Comparison of ENCODE assay signal across 8 cellular contexts in the genomic region with DNA sequence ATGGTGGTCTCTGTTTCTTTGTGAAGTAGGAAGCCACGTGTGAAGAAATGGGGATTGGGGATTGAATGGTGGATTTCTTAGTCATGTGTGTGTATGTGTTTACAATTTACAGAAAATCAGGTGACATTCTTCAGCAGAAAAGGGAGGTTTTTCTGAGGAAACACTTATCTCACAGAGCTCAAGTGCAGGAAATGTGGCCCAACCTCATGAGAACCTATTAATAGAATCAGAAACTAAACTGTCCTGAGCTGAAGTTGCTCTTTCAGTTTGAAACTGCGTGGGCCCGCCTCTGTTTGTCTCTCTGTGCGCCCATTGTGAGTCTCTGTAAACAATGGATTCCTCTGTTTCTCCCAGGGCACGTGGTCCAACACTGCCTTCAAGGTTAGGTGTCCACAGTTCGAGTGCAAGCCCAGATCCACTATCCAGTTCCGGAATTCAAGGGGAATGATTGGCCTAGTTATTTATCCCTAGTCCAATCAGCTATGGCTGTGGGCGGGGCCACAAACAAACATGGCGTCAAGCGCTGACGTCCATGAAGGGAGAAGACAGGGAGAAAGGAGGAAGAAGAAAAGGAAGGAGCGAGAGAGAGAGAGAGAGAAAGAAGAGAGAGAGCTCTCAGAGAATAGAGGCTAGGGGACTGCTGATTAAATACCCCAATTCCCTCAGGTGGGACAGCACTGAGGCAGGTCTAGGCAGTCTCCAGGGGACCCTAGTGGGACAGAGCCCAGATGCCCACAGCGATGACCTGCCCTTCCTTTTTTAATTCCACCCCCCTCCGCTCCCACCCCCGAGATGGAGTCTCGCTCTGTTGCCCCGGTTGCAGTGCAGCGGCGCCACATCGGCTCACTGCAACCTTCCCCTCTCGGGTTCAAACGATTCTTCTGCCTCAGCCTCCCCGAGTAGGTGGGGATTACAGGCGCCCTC. TPM values are rescaled to one million over a fixed set of nuclear protein-coding genes. Genes with fewer than 3 reads are reported as not detected.
DNase-seq lines count a peak whose midpoint lies in the region; ATAC-seq and TF ChIP-seq lines count a peak whose summit lies in the region.

No MANE protein-coding gene starts in this region.

- H3K27ac ChIP-seq in Karpas-422 (ENCODE audit: low read length), result no peak overlapping the region

- H3K4me3 ChIP-seq in Karpas-422 (ENCODE audit: low read length), result peak overlapping the region; percentile 24; the same call in 1 of the 2 replicates

- H3K36me3 Mint-ChIP-seq in activated CD8-positive, alpha-beta T cell treated with anti-CD3 and anti-CD28 coated beads for 36 hours (ENCODE audit: low read depth), result peaks cover 5% of the 10 kb centered on the region

- peaks cover 5% of the 10 kb centered on the region for H3K4me1 ChIP-seq in Karpas-422 (ENCODE audit: low read length)

- H3K9me3 Mint-ChIP-seq in activated CD8-positive, alpha-beta T cell treated with anti-CD3 and anti-CD28 coated beads for 36 hours, result peaks cover 1% of the 10 kb centered on the region

- TF ChIP-seq CTCF in activated CD8-positive, alpha-beta T cell treated with anti-CD3 and anti-CD28 coated beads for 36 hours (IDR thresholded peaks at IDR 0.05), result no peak

- no peaks in the 10 kb centered on the region for H3K9me3 ChIP-seq in Karpas-422 (ENCODE audit: low read length)

- no peaks in the 10 kb centered on the region for H3K79me2 ChIP-seq in Karpas-422 (ENCODE audit: low read length)

- H2AFZ ChIP-seq in Karpas-422 (ENCODE audit: low read length), result peak overlapping the region; percentile 90; the same call in 1 of the 2 replicates

- H3K4me3 Mint-ChIP-seq in activated CD8-positive, alpha-beta T cell treated with anti-CD3 and anti-CD28 coated beads for 36 hours, result peak overlapping the region; percentile 57

- no peak overlapping the region for H3K9ac ChIP-seq in Karpas-422 (ENCODE audit: low read length)

- intact Hi-C loops in activated CD8-positive, alpha-beta T cell treated with anti-CD3 and anti-CD28 coated beads for 36 hours (cut with micrococcal nuclease), result no loop called here

- peak overlapping the region; percentile 38 for H3K4me2 ChIP-seq in Karpas-422 (ENCODE audit: low read depth, low read length, poor library complexity, severe bottlenecking)

- peak overlapping the region; percentile 98 for H3K27ac Mint-ChIP-seq in activated CD8-positive, alpha-beta T cell treated with anti-CD3 and anti-CD28 coated beads for 36 hours

- CTCF ChIA-PET in activated CD8-positive, alpha-beta T cell treated with anti-CD3 and anti-CD28 coated beads for 36 hours (lab: Charles Lee), result interaction anchor here (0.9 to 1.7 kb wide), 4 partner anchors 20 to 370 kb away, joined by 3 to 6 read pairs (median 4); a partner anchor contains a TSS

- ATAC-seq in GM21526 (IDR thresholded peaks at IDR 0.05; ENCODE audit: low FRiP score, unreplicated experiment) (peak; percentile 64), esophagus mucosa (peak; percentile 61)
- ATAC-seq in activated CD8-positive, alpha-beta T cell treated with anti-CD3 and anti-CD28 coated beads for 36 hours, result peak; percentile 88

- no peaks in the 10 kb centered on the region for H3K27me3 Mint-ChIP-seq in activated CD8-positive, alpha-beta T cell treated with anti-CD3 and anti-CD28 coated beads for 36 hours

- no peaks in the 10 kb centered on the region for H3K27me3 ChIP-seq in Karpas-422 (ENCODE audit: low read length)

- peak; percentile 96 for DNase-seq in DMS53 (lab: John Stamatoyannopoulos, UW)
- peak; percentile 54 for DNase-seq in Karpas-422
- DNase-seq in activated CD8-positive, alpha-beta T cell treated with anti-CD3 and anti-CD28 coated beads for 36 hours, result peak; percentile 88
- peak; percentile 99 for DNase-seq in pons (ENCODE audit: low spot score)
- DNase-seq in DMS114 treated with DMSO at 0.1 percent for 48 hours (lab: John Stamatoyannopoulos, UW; ENCODE audit: unreplicated experiment), result no peak
- DNase-seq in AML-193 (lab: John Stamatoyannopoulos, UW), result no peak

- POLR2A ChIA-PET in activated CD8-positive, alpha-beta T cell treated with anti-CD3 and anti-CD28 coated beads for 36 hours (lab: Charles Lee), result interaction anchor here (0.5 to 0.8 kb wide), 2 partner anchors 201 to 237 kb away, joined by 3 read pairs; no protein-coding TSS in a partner anchor

- peaks cover 26% of the 10 kb centered on the region for H3K4me1 Mint-ChIP-seq in activated CD8-positive, alpha-beta T cell treated with anti-CD3 and anti-CD28 coated beads for 36 hours (ENCODE audit: low read depth)

- no peaks in the 10 kb centered on the region for H3K36me3 ChIP-seq in Karpas-422 (ENCODE audit: insufficient read depth, low read length)

- H3K9me2 ChIP-seq in Karpas-422 (replicated peaks; ENCODE audit: insufficient read depth, low read length), result no peaks in the 10 kb centered on the region

- H4K20me1 ChIP-seq in Karpas-422 (ENCODE audit: insufficient read depth, low read depth, low read length), result no peaks in the 10 kb centered on the region

RNA-seq across cellular contexts. Expression of a gene that starts 31.4 kb away (rescaled TPM):
- 12.8 and 24.6 TPM in 2 replicates for total RNA-seq in Karpas-422 (2014; rRNA removed; shearing (Covaris generic); ENCODE audit: low replicate concordance)
- 10 to 100 TPM in 1 of 2 experiments, 1 to 10 TPM in 1; 9.7 to 11.0 TPM for total RNA-seq in activated CD8-positive, alpha-beta T cell treated with anti-CD3 and anti-CD28 coated beads for 36 hours
- 3.3 TPM for total RNA-seq in esophagus mucosa

RNA-seq across cellular contexts. Expression of a gene that starts 44.4 kb away (rescaled TPM):
- 9.4 and 9.9 TPM in 2 replicates for total RNA-seq in Karpas-422 (2014; rRNA removed; shearing (Covaris generic); ENCODE audit: low replicate concordance)
- total RNA-seq in activated CD8-positive, alpha-beta T cell treated with anti-CD3 and anti-CD28 coated beads for 36 hours, result 1 to 10 TPM; 1.8 to 2.8 TPM
- 2.5 TPM for total RNA-seq in esophagus mucosa

Comparison
In these comparisons a context has a peak if more than half of its experiments do, and no peak if none do; other contexts are left out.
1. DNase-seq: peak in DMS53 (single experiment), Karpas-422 (single experiment), activated CD8-positive, alpha-beta T cell treated with anti-CD3 and anti-CD28 coated beads for 36 hours (single experiment) and pons (single experiment); none in DMS114 treated with DMSO at 0.1 percent for 48 hours (single experiment) and AML-193 (0 of 2).
2. Peak in every context shown above with its lines, with median percentiles within 50 percentile points of each other: ATAC-seq.